In the genomic region with DNA sequence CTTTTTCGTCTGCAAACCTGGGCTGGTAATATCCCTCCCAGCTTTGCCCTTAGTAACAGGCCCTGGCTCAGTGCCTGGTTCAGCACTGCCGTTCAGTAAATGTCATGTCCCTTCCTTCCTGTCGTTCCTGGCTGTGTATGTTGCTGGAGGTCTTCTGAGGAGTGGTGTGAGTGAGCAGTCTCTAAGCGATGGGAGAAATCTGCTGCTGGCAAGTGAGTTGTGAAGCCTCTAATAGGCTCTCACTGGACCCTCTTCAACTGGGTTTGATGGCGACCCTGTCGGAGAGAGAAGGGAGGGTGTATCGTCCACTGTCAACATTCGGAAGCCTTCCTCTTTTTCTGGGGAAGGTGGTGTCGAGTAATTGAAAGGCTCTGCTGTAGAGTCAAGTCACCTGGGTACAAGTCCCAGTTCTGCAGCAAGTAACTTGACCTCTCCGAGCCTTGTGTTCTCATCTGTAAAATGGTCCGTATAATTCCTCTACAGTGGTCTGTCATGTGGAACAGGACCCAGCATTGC, we compare ENCODE assay signal across 8 cellular contexts.
DNase-seq lines count a peak whose midpoint lies in the region; TF ChIP-seq lines count a peak whose summit lies in the region.

No MANE protein-coding gene starts in this region.

- TF ChIP-seq CTCF in DOHH2 (IDR thresholded peaks at IDR 0.05; ENCODE audit: low read depth, low read length, poor library complexity, severe bottlenecking) (no peak), tibial nerve (IDR thresholded peaks at IDR 0.05) (no peak)

- H3K27ac Mint-ChIP-seq in T-helper 1 cell treated with Interleukin-12 subunit alpha and Interleukin-12 subunit beta and Interleukin-4 antibody, amounts not matched to agents 30 μg/mL and 1 μg/mL, for 36 hours = peak overlapping the region; percentile 98

- H3K27me3 Mint-ChIP-seq in T-helper 1 cell treated with Interleukin-12 subunit alpha and Interleukin-12 subunit beta and Interleukin-4 antibody, amounts not matched to agents 30 μg/mL and 1 μg/mL, for 36 hours (ENCODE audit: low read depth) = no peaks in the 10 kb centered on the region

- H3K27me3 ChIP-seq in DOHH2 (ENCODE audit: control insufficient read depth, low read length) (no peaks in the 10 kb centered on the region), HAP-1 (ENCODE audit: low read depth) (no peaks in the 10 kb centered on the region), tibial nerve (no peaks in the 10 kb centered on the region)

- H3K4me3 ChIP-seq in DOHH2 (ENCODE audit: low read length) (peak overlapping the region; percentile 97), HAP-1 (peak overlapping the region; percentile 70), tibial nerve (peak overlapping the region; percentile 44 to 89 (median 64))

- in situ Hi-C loops in HAP-1 (cut with MboI; ENCODE audit: low sequenced_read_pairs) = no loop called here

- no peak for TF ChIP-seq POLR2A in tibial nerve (IDR thresholded peaks at IDR 0.05)

- H3K4me2 ChIP-seq in DOHH2 (ENCODE audit: low read length) = peak overlapping the region; percentile 92

- H3K27ac ChIP-seq in DOHH2 (ENCODE audit: low read depth, low read length) (peak overlapping the region; percentile 95), tibial nerve (peak overlapping the region; percentile 88 to 98 (median 93))

- H3K36me3 ChIP-seq in DOHH2 (ENCODE audit: control insufficient read depth, low read length) (peaks cover 20% of the 10 kb centered on the region), HAP-1 (replicated peaks) (no peaks in the 10 kb centered on the region; the same call in none of the 2 replicates), tibial nerve (no peaks in the 10 kb centered on the region)

- no peaks in the 10 kb centered on the region for H3K9me3 Mint-ChIP-seq in T-helper 1 cell treated with Interleukin-12 subunit alpha and Interleukin-12 subunit beta and Interleukin-4 antibody, amounts not matched to agents 30 μg/mL and 1 μg/mL, for 36 hours

- H3K79me2 ChIP-seq in DOHH2 (ENCODE audit: control insufficient read depth, low read length) = peaks cover 26% of the 10 kb centered on the region

- H3K9me3 ChIP-seq in DOHH2 (ENCODE audit: control insufficient read depth, insufficient read depth, low read length) = no peaks in the 10 kb centered on the region
- no peaks in the 10 kb centered on the region for H3K9me3 ChIP-seq in HAP-1
- H3K9me3 ChIP-seq in tibial nerve = no peaks in the 10 kb centered on the region

- no peaks in the 10 kb centered on the region for H3K36me3 Mint-ChIP-seq in T-helper 1 cell treated with Interleukin-12 subunit alpha and Interleukin-12 subunit beta and Interleukin-4 antibody, amounts not matched to agents 30 μg/mL and 1 μg/mL, for 36 hours (ENCODE audit: low read depth)

- WGBS in tibial nerve, 2 donors = 44 to 46% methylated on average over 11 of the region's 11 CpGs

- no peak for TF ChIP-seq EP300 in tibial nerve (IDR thresholded peaks at IDR 0.05)

- DNase-seq in HAP-1 (ENCODE audit: low spot score in 2 of 2) (no peak), dermis microvascular lymphatic vessel endothelial cell (ENCODE audit: low read depth in 2 of 2) (peak; percentile 52 to 80), lung microvascular endothelial cell (ENCODE audit: low read depth in 2 of 2) (peak; percentile 78 to 83), tibial nerve (ENCODE audit: low spot score in 2 of 2) (peak in 1 of 2 donors; percentile 23), GM19238 (ENCODE audit: insufficient read length, low spot score) (no peak), MV-4-11 (lab: John Stamatoyannopoulos, UW) (no peak)

- H4K20me1 ChIP-seq in DOHH2 (ENCODE audit: control insufficient read depth, insufficient read depth, low read depth, low read length) = no peaks in the 10 kb centered on the region

- H3K4me1 ChIP-seq in DOHH2 (ENCODE audit: control insufficient read depth, low read length) = peaks cover 87% of the 10 kb centered on the region
- peaks cover 8% of the 10 kb centered on the region for H3K4me1 ChIP-seq in HAP-1
- peaks cover 0 to 18% (median 8%) of the 10 kb centered on the region in 4 donors for H3K4me1 ChIP-seq in tibial nerve

- peaks cover 23% of the 10 kb centered on the region for H3F3A ChIP-seq in DOHH2 (ENCODE audit: control insufficient read depth, insufficient read depth)

- no peaks in the 10 kb centered on the region for H3K9me2 ChIP-seq in DOHH2 (replicated peaks; ENCODE audit: control insufficient read depth, low read length)

- H3K4me1 Mint-ChIP-seq in T-helper 1 cell treated with Interleukin-12 subunit alpha and Interleukin-12 subunit beta and Interleukin-4 antibody, amounts not matched to agents 30 μg/mL and 1 μg/mL, for 36 hours (ENCODE audit: low read depth) = peaks cover 19% of the 10 kb centered on the region

- H3K4me3 Mint-ChIP-seq in T-helper 1 cell treated with Interleukin-12 subunit alpha and Interleukin-12 subunit beta and Interleukin-4 antibody, amounts not matched to agents 30 μg/mL and 1 μg/mL, for 36 hours = peak overlapping the region; percentile 95

Comparison
In these comparisons a context has a peak if more than half of its experiments do, and no peak if none do; other contexts are left out.
1. DNase-seq: peak in dermis microvascular lymphatic vessel endothelial cell (2 of 2) and lung microvascular endothelial cell (2 of 2); none in HAP-1 (0 of 2), GM19238 (single experiment) and MV-4-11 (single experiment).
2. Peak in every context shown above with its lines, with median percentiles within 50 percentile points of each other: H3K4me3 ChIP-seq.